In the genomic region with DNA sequence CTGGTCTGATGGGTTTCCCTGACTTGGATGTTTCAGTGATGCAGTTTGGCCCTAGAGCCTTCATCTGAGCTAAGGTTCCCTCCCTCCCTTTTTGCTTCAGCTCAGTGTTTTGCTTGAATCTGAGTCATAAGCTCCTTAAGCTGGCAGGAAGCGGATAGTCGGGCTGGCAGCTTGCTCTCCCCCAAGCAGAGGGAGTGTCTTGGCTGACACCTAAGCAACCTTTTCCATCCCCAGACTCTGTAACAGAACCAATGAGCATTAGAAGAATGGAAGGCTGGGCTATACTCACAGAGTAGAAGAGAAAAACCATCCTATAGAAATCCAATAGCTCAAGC, we compare ENCODE assay signal across 9 cellular contexts.
A peak's percentile ranks its signal among the peaks of the same experiment; 100 is the strongest.
DNase-seq lines count a peak whose midpoint lies in the region; ATAC-seq and TF ChIP-seq lines count a peak whose summit lies in the region.
"Had no signal": no experiment of that assay in that cellular context is flagged by ENCODE, and none has a peak within 500 bp of the region (broad histone marks: within the 10 kb centered on the region; RNA-seq: fewer than 3 reads in every experiment).

No MANE protein-coding gene starts in this region.

- TF ChIP-seq CTCF in BE2C (IDR thresholded peaks at IDR 0.05; ENCODE audit: low read depth, low read length) = no peak

- no peak overlapping the region for H3K4me3 ChIP-seq in BE2C (ENCODE audit: low read depth, low read length)

- DNase-seq in A172 (ENCODE audit: low spot score) (peak; percentile 35), HT1080 (ENCODE audit: low read depth) (peak; percentile 97), dedifferentiated amniotic fluid mesenchymal stem cell (ENCODE audit: extremely low spot score) (peak; percentile 54), iris pigment epithelial cell (ENCODE audit: low read depth) (peak; percentile 98), BE2C (no peak), DMS79 (lab: John Stamatoyannopoulos, UW) (no peak)
- no peak for DNase-seq in activated CD4-positive, alpha-beta T cell treated with anti-CD3 and anti-CD28 coated beads for 4 hours
- DNase-seq: activated CD4-positive, alpha-beta memory T cell treated with anti-CD3 and anti-CD28 coated beads for 36 hours had no signal

- no peak for ATAC-seq in GM18870 (IDR thresholded peaks at IDR 0.05; ENCODE audit: unreplicated experiment)

- no peaks in the 10 kb centered on the region for H3K36me3 ChIP-seq in BE2C

- H3K4me1 ChIP-seq in BE2C = no peaks in the 10 kb centered on the region

- no peaks in the 10 kb centered on the region for H3K9me3 ChIP-seq in BE2C

- H3K27me3 ChIP-seq in BE2C = peaks cover 15% of the 10 kb centered on the region

Comparison
In these comparisons a context has a peak if more than half of its experiments do, and no peak if none do; other contexts are left out.
1. DNase-seq: peak in A172 (single experiment), HT1080 (single experiment), dedifferentiated amniotic fluid mesenchymal stem cell (single experiment) and iris pigment epithelial cell (single experiment); none in BE2C (single experiment), activated CD4-positive, alpha-beta T cell treated with anti-CD3 and anti-CD28 coated beads for 4 hours (0 of 2) and DMS79 (single experiment).